Comparison of ENCODE assay signal across 16 cellular contexts in genomic region chr2:216243026-216243425, GRCh38.
A peak's percentile ranks its signal among the peaks of the same experiment; 100 is the strongest.
DNase-seq lines count a peak whose midpoint lies in the region; FAIRE-seq and TF ChIP-seq lines count a peak whose summit lies in the region.
"Had no signal": no experiment of that assay in that cellular context is flagged by ENCODE, and none has a peak within 500 bp of the region (broad histone marks: within the 10 kb centered on the region; RNA-seq: fewer than 3 reads in every experiment).

No MANE protein-coding gene starts in this region.

- no peak overlapping the region for H3K4me3 Mint-ChIP-seq in neural crest cell
- H3K4me3 Mint-ChIP-seq in type B pancreatic cell, result no peak overlapping the region
- H3K4me3 Mint-ChIP-seq: CD4-positive, alpha-beta T cell; GM23338 had no signal

- H3K27ac ChIP-seq in coronary artery, result no peak overlapping the region
- H3K27ac ChIP-seq: BLaER1 treated with 17β-estradiol and CSF1 and Interleukin-3, amounts not matched to agents 10 nM and 100 nM had no signal

- H3K36me3 Mint-ChIP-seq in neural crest cell (ENCODE audit: low read depth) (no peaks in the 10 kb centered on the region), type B pancreatic cell (no peaks in the 10 kb centered on the region)

- H3K9me3 Mint-ChIP-seq in neural crest cell, result peaks cover 2% of the 10 kb centered on the region
- H3K9me3 Mint-ChIP-seq in type B pancreatic cell, result no peaks in the 10 kb centered on the region
- H3K9me3 Mint-ChIP-seq: GM23338 had no signal

- peak; percentile 19 for DNase-seq in activated CD8-positive, alpha-beta memory T cell treated with anti-CD3 and anti-CD28 coated beads for 24 hours
- no peak for DNase-seq in activated CD8-positive, alpha-beta memory T cell treated with anti-CD3 and anti-CD28 coated beads, Interleukin-2, amount 50 U/mL, for 4 hours
- DNase-seq in bronchial epithelial cell (ENCODE audit: low read depth), result no peak
- DNase-seq in neural crest cell (ENCODE audit: low read depth, low spot score), result no peak
- DNase-seq in type B pancreatic cell (ENCODE audit: extremely low spot score, unreplicated experiment), result peak; percentile 34
- DNase-seq in stimulated activated CD4-positive, alpha-beta T cell treated with anti-CD3 and anti-CD28 coated beads, Interleukin-12 subunit alpha, Interleukin-12 subunit beta, amount 100 ng/mL, for 4 hours, result no peak
- DNase-seq in coronary artery (ENCODE audit: low spot score), result no peak
- no peak for DNase-seq in D721Med (ENCODE audit: insufficient read length, low spot score)
- DNase-seq: ACHN; Calu3; CD4-positive, alpha-beta T cell; DMS79 had no signal

- peak overlapping the region; percentile 13 for H3K27ac Mint-ChIP-seq in neural crest cell (ENCODE audit: unreplicated experiment)
- H3K27ac Mint-ChIP-seq in type B pancreatic cell, result no peak overlapping the region
- H3K27ac Mint-ChIP-seq: CD4-positive, alpha-beta T cell; GM23338 had no signal

- H3K4me1 Mint-ChIP-seq in neural crest cell (peaks cover 16% of the 10 kb centered on the region), type B pancreatic cell (ENCODE audit: unreplicated experiment) (peaks cover 8% of the 10 kb centered on the region)

- no peaks in the 10 kb centered on the region for H3K36me3 ChIP-seq in bronchial epithelial cell (ENCODE audit: control insufficient read depth, insufficient read depth, low read length)
- H3K36me3 ChIP-seq: BLaER1 treated with 17β-estradiol and CSF1 and Interleukin-3, amounts not matched to agents 10 nM and 100 nM had no signal

- H3K4me3 ChIP-seq in bronchial epithelial cell (ENCODE audit: low read depth, low read length) (no peak overlapping the region), coronary artery (no peak overlapping the region)
- H3K4me3 ChIP-seq: BLaER1 treated with 17β-estradiol and CSF1 and Interleukin-3, amounts not matched to agents 10 nM and 100 nM; GM12878; GM23338 had no signal

- TF ChIP-seq CTCF in bronchial epithelial cell (IDR thresholded peaks at IDR 0.05; ENCODE audit: insufficient read depth, low read length, severe bottlenecking), result no peak
- no peak for TF ChIP-seq CTCF in neural crest cell (conservative IDR thresholded peaks at IDR 0.05)
- no peak for TF ChIP-seq CTCF in type B pancreatic cell (conservative IDR thresholded peaks at IDR 0.05)
- TF ChIP-seq CTCF in coronary artery (IDR thresholded peaks at IDR 0.05), result no peak
- no peak for TF ChIP-seq CTCF in D721Med (IDR thresholded peaks at IDR 0.05; ENCODE audit: insufficient read depth, missing control alignments)

- H3K27me3 Mint-ChIP-seq in neural crest cell (ENCODE audit: low read depth) (no peaks in the 10 kb centered on the region), type B pancreatic cell (peaks cover 4% of the 10 kb centered on the region)
- H3K27me3 Mint-ChIP-seq: CD4-positive, alpha-beta T cell had no signal

- FAIRE-seq in bronchial epithelial cell (lab: Jason Lieb, UNC), result peak; percentile 52
- FAIRE-seq in D721Med (lab: Jason Lieb, UNC), result no peak
- FAIRE-seq: GM12878, GM18507 had no signal

- no peaks in the 10 kb centered on the region for H3K27me3 ChIP-seq in bronchial epithelial cell (ENCODE audit: control insufficient read depth, insufficient read depth, low read length)
- H3K27me3 ChIP-seq: BLaER1 treated with 17β-estradiol and CSF1 and Interleukin-3, amounts not matched to agents 10 nM and 100 nM had no signal

Comparison
In these comparisons a context has a peak if more than half of its experiments do, and no peak if none do; other contexts are left out.
1. DNase-seq: peak in activated CD8-positive, alpha-beta memory T cell treated with anti-CD3 and anti-CD28 coated beads for 24 hours (single experiment) and type B pancreatic cell (single experiment); none in activated CD8-positive, alpha-beta memory T cell treated with anti-CD3 and anti-CD28 coated beads, Interleukin-2, amount 50 U/mL, for 4 hours (single experiment), bronchial epithelial cell (single experiment), neural crest cell (single experiment), stimulated activated CD4-positive, alpha-beta T cell treated with anti-CD3 and anti-CD28 coated beads, Interleukin-12 subunit alpha, Interleukin-12 subunit beta, amount 100 ng/mL, for 4 hours (single experiment), coronary artery (single experiment) and D721Med (single experiment).